Comparison of ENCODE assay signal across 13 cellular contexts in the genomic region with DNA sequence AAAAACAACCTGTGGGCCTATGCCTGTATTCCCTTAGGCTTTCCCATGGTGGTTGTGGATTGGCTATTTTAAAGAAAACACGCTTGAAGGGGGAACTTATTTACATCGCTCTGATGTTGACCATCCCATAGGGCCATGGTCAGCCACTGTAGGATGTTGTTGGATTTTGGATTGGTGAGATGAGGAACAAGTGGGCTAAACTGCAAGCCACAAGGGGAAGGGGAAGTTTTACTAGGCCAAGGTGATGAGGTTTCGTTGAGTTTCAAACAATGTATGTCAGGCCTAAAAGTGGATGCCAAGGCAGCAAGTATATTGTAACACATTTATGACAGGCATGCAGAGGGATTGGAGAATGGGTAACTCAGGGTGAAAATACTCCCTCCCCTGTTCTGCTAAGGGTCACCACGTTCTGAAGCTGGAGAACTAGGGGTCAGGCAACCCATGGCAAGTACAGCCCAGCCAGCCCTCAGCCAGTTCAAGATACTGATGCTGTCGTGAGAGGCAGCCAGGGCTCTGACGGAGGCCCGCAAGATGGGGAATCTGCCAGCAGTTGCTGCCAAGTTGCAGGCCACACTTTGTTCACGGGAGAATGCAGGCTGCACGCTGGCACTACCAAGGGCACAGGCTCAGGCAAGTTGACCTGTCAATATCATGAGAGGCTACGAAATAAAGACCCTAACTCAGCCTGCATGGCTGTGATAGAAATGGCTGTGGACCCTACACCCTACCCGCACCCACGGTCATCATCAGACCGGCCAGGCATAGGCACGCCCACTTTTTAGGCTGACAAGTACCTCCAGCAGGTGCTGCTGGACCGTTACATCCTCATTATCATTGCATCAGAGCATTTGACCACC. TPM values are rescaled to one million over a fixed set of nuclear protein-coding genes. Genes with fewer than 3 reads are reported as not detected.
DNase-seq lines count a peak whose midpoint lies in the region; ATAC-seq and TF ChIP-seq lines count a peak whose summit lies in the region.
"Had no signal": no experiment of that assay in that cellular context is flagged by ENCODE, and none has a peak within 500 bp of the region (broad histone marks: within the 10 kb centered on the region; RNA-seq: fewer than 3 reads in every experiment).

No MANE protein-coding gene starts in this region.

- no peak overlapping the region for H3K4me3 Mint-ChIP-seq in activated naive CD8-positive, alpha-beta T cell treated with anti-CD3 and anti-CD28 coated beads, Interleukin-2, amount 10 ng/mL, durations not matched to agents 7 days and 5 days
- no peak overlapping the region for H3K4me3 Mint-ChIP-seq in activated naive CD8-positive, alpha-beta T cell treated with anti-CD3 and anti-CD28 coated beads, Interleukin-2, amount 50 U/mL, for 24 hours

- H3K4me1 Mint-ChIP-seq in activated naive CD8-positive, alpha-beta T cell treated with anti-CD3 and anti-CD28 coated beads, Interleukin-2, amount 10 ng/mL, durations not matched to agents 7 days and 5 days, result peaks cover 10% of the 10 kb centered on the region
- peaks cover 9% of the 10 kb centered on the region for H3K4me1 Mint-ChIP-seq in activated naive CD8-positive, alpha-beta T cell treated with anti-CD3 and anti-CD28 coated beads, Interleukin-2, amount 50 U/mL, for 24 hours

- peak overlapping the region; percentile 49 for H3K27ac Mint-ChIP-seq in activated naive CD8-positive, alpha-beta T cell treated with anti-CD3 and anti-CD28 coated beads, Interleukin-2, amount 10 ng/mL, durations not matched to agents 7 days and 5 days
- no peak overlapping the region for H3K27ac Mint-ChIP-seq in activated naive CD8-positive, alpha-beta T cell treated with anti-CD3 and anti-CD28 coated beads, Interleukin-2, amount 50 U/mL, for 24 hours

- no peak overlapping the region for H3K4me3 ChIP-seq in testis
- H3K4me3 ChIP-seq in mucosa of descending colon, result no peak overlapping the region
- H3K4me3 ChIP-seq: left lung had no signal

- ATAC-seq in activated naive CD8-positive, alpha-beta T cell treated with anti-CD3 and anti-CD28 coated beads, Interleukin-2, amount 10 ng/mL, durations not matched to agents 7 days and 5 days (ENCODE audit: low read depth), result no peak
- no peak for ATAC-seq in activated naive CD8-positive, alpha-beta T cell treated with anti-CD3 and anti-CD28 coated beads, Interleukin-2, amount 50 U/mL, for 24 hours
- no peak for ATAC-seq in mucosa of descending colon
- ATAC-seq: left lung had no signal

- intact Hi-C loops in testis (cut with DNase I; ENCODE audit: low total_unique reads) (no loop called here), mucosa of descending colon (cut with DNase I, micrococcal nuclease) (no loop called here)

- 56 to 65% methylated on average over 10 to 15 of the region's 15 CpGs for WGBS in testis, 2 donors

- POLR2A ChIA-PET in activated naive CD8-positive, alpha-beta T cell treated with anti-CD3 and anti-CD28 coated beads, Interleukin-2, amount 10 ng/mL, durations not matched to agents 7 days and 5 days (lab: Charles Lee), result no interaction called here

- no peaks in the 10 kb centered on the region for H3K27me3 ChIP-seq in testis
- H3K27me3 ChIP-seq: left lung had no signal

- no peak for DNase-seq in activated naive CD8-positive, alpha-beta T cell treated with anti-CD3 and anti-CD28 coated beads, Interleukin-2, amount 10 ng/mL, durations not matched to agents 7 days and 5 days
- no peak for DNase-seq in activated naive CD8-positive, alpha-beta T cell treated with anti-CD3 and anti-CD28 coated beads, Interleukin-2, amount 50 U/mL, for 24 hours
- DNase-seq in testis (peak; percentile 25), T-helper 2 cell (no peak), mucosa of descending colon (no peak)
- DNase-seq: activated CD4-positive, alpha-beta T cell treated with anti-CD3 and anti-CD28 coated beads, Interleukin-2, amount 50 U/mL, for 4 hours; left lung; NCI-H1048; NCI-H774; stimulated activated naive CD4-positive, alpha-beta T cell treated with Interleukin-2 at 50 U/mL for 16 hours had no signal

- TF ChIP-seq POLR2A in testis (IDR thresholded peaks at IDR 0.05), result no peak

- H3K4me1 ChIP-seq in testis (no peaks in the 10 kb centered on the region), mucosa of descending colon (ENCODE audit: low read depth) (no peaks in the 10 kb centered on the region)

- H3K9me3 ChIP-seq in testis, result no peaks in the 10 kb centered on the region
- no peaks in the 10 kb centered on the region for H3K9me3 ChIP-seq in mucosa of descending colon
- H3K9me3 ChIP-seq: left lung had no signal

- H3K27ac ChIP-seq in cingulate gyrus (ENCODE audit: low read depth, low read length) (peak overlapping the region; percentile 10), testis (no peak overlapping the region)
- H3K27ac ChIP-seq: left lung had no signal

- no peaks in the 10 kb centered on the region for H3K9me3 Mint-ChIP-seq in activated naive CD8-positive, alpha-beta T cell treated with anti-CD3 and anti-CD28 coated beads, Interleukin-2, amount 10 ng/mL, durations not matched to agents 7 days and 5 days
- H3K9me3 Mint-ChIP-seq in activated naive CD8-positive, alpha-beta T cell treated with anti-CD3 and anti-CD28 coated beads, Interleukin-2, amount 50 U/mL, for 24 hours, result no peaks in the 10 kb centered on the region

- H3K36me3 Mint-ChIP-seq in activated naive CD8-positive, alpha-beta T cell treated with anti-CD3 and anti-CD28 coated beads, Interleukin-2, amount 10 ng/mL, durations not matched to agents 7 days and 5 days, result peaks cover 18% of the 10 kb centered on the region
- H3K36me3 Mint-ChIP-seq in activated naive CD8-positive, alpha-beta T cell treated with anti-CD3 and anti-CD28 coated beads, Interleukin-2, amount 50 U/mL, for 24 hours (ENCODE audit: low read depth), result peaks cover 8% of the 10 kb centered on the region

- no peak for TF ChIP-seq CTCF in testis (IDR thresholded peaks at IDR 0.05)
- TF ChIP-seq CTCF in mucosa of descending colon (IDR thresholded peaks at IDR 0.05), result no peak

- no peaks in the 10 kb centered on the region for H3K27me3 Mint-ChIP-seq in activated naive CD8-positive, alpha-beta T cell treated with anti-CD3 and anti-CD28 coated beads, Interleukin-2, amount 10 ng/mL, durations not matched to agents 7 days and 5 days
- no peaks in the 10 kb centered on the region for H3K27me3 Mint-ChIP-seq in activated naive CD8-positive, alpha-beta T cell treated with anti-CD3 and anti-CD28 coated beads, Interleukin-2, amount 50 U/mL, for 24 hours

- H3K36me3 ChIP-seq in testis (ENCODE audit: low read depth, missing control alignments) (no peaks in the 10 kb centered on the region), mucosa of descending colon (ENCODE audit: low read depth) (no peaks in the 10 kb centered on the region)

RNA-seq across cellular contexts. Expression of a gene that starts 11.1 kb away (rescaled TPM):
- not detected for total RNA-seq in activated naive CD8-positive, alpha-beta T cell treated with anti-CD3 and anti-CD28 coated beads, Interleukin-2, amount 10 ng/mL, durations not matched to agents 7 days and 5 days
- 100 to 1,000 TPM in 1 of 2 donors, 10 to 100 TPM in 1; 97.4 to 218 TPM for total RNA-seq in testis
- 167 TPM for polyA plus RNA-seq in testis (ENCODE audit: insufficient read depth, low read depth, low replicate concordance)
- total RNA-seq in mucosa of descending colon, result not detected
- total RNA-seq: frontal cortex, left lung, osteocyte had no signal

RNA-seq across cellular contexts. Expression of a gene that starts 27.8 kb away (rescaled TPM):
- 10 to 100 TPM; 48.9 to 49.9 TPM for total RNA-seq in activated naive CD8-positive, alpha-beta T cell treated with anti-CD3 and anti-CD28 coated beads, Interleukin-2, amount 10 ng/mL, durations not matched to agents 7 days and 5 days
- total RNA-seq in testis (10 to 100 TPM; 65.0 to 76.8 TPM), mucosa of descending colon (10 to 100 TPM; 32.2 to 41.4 (median 34.7) TPM)
- polyA plus RNA-seq in testis (ENCODE audit: insufficient read depth, low read depth, low replicate concordance), result 144 TPM

RNA-seq across cellular contexts. Expression of a gene that starts 53.8 kb away (rescaled TPM):
- total RNA-seq in activated naive CD8-positive, alpha-beta T cell treated with anti-CD3 and anti-CD28 coated beads, Interleukin-2, amount 10 ng/mL, durations not matched to agents 7 days and 5 days, result 10 to 100 TPM; 38.3 to 45.4 TPM
- total RNA-seq in testis (1 to 10 TPM; 2.3 to 4.6 TPM), mucosa of descending colon (10 to 100 TPM; 14.9 to 36.2 (median 36.1) TPM)
- 4.1 TPM for polyA plus RNA-seq in testis (ENCODE audit: insufficient read depth, low read depth, low replicate concordance)
- total RNA-seq: frontal cortex had no signal

RNA-seq across cellular contexts. Expression of a gene that starts 57.0 kb away (rescaled TPM):
- total RNA-seq in activated naive CD8-positive, alpha-beta T cell treated with anti-CD3 and anti-CD28 coated beads, Interleukin-2, amount 10 ng/mL, durations not matched to agents 7 days and 5 days, result 10 to 100 TPM; 12.2 to 12.7 TPM
- 1 to 10 TPM; 4.3 to 8.4 TPM for total RNA-seq in testis
- 7.3 TPM for polyA plus RNA-seq in testis (ENCODE audit: insufficient read depth, low read depth, low replicate concordance)
- 100 to 1,000 TPM in 1 of 3 donors, 10 to 100 TPM in 2; 62.0 to 100 (median 75.1) TPM for total RNA-seq in mucosa of descending colon

Comparison
In these comparisons a context has a peak if more than half of its experiments do, and no peak if none do; other contexts are left out.
1. RNA of a gene that starts 11.1 kb away (total RNA-seq): 97.4 to 218 TPM in testis; not detected in activated naive CD8-positive, alpha-beta T cell treated with anti-CD3 and anti-CD28 coated beads, Interleukin-2, amount 10 ng/mL, durations not matched to agents 7 days and 5 days and not detected in mucosa of descending colon; every median in the first group is over 10 times any median in the second.